11 cellular contexts compared by ENCODE assay signal in the genomic region with DNA sequence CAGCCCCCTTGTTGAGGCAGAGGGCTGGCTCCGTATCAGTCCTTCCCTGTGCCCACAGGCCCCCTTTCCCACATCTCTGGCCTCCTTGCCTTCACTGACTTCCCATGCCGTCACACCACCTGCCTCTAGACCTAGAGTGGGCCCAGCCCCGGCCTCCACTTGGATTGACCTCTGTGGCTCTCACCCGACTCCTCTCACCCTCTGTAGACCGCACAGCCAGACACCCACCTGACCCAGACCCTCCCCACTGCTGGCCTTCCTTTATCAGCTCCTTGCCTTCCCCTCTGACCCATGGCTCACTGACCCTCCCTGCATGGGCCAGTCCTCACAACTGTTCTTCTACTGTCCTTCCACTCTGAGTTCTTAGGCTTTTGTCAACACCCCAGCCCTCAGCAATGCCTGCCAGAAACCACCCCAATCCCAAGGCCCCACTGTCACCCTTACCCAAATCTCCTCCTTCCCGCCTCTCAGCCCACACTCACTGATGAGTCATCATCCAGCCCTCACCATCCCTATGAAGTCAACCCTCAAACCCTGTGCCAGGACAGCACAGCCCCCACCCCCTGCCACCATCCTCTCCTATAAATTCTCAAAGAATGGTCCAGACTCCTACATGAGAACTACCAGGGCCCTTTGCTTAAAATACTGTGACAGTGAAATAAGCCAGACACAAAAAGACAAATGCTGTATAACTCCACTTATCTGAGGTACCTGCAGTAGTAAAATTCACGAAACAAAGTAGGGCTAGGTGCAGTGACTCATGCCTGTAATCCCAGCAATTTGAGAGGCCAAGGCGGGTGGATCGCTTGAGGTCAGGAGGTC. TPM values are rescaled to one million over a fixed set of nuclear protein-coding genes. Genes with fewer than 3 reads are reported as not detected.
A peak's percentile ranks its signal among the peaks of the same experiment; 100 is the strongest.
DNase-seq lines count a peak whose midpoint lies in the region; ATAC-seq, FAIRE-seq and TF ChIP-seq lines count a peak whose summit lies in the region.
"Had no signal": no experiment of that assay in that cellular context is flagged by ENCODE, and none has a peak within 500 bp of the region (broad histone marks: within the 10 kb centered on the region; RNA-seq: fewer than 3 reads in every experiment).

No MANE protein-coding gene starts in this region.

- no peaks in the 10 kb centered on the region for H3K36me3 Mint-ChIP-seq in activated CD4-positive, alpha-beta memory T cell treated with anti-CD3 and anti-CD28 coated beads for 36 hours
- H3K36me3 Mint-ChIP-seq: immature natural killer cell had no signal

- no peaks in the 10 kb centered on the region for H3K27me3 Mint-ChIP-seq in activated CD4-positive, alpha-beta memory T cell treated with anti-CD3 and anti-CD28 coated beads for 36 hours
- H3K27me3 Mint-ChIP-seq: activated B cell treated with CpG ODN at 0.5 μM for 24 hours had no signal

- H3K27ac Mint-ChIP-seq in activated CD4-positive, alpha-beta memory T cell treated with anti-CD3 and anti-CD28 coated beads for 36 hours: no peak overlapping the region
- H3K27ac Mint-ChIP-seq: activated B cell treated with CpG ODN at 0.5 μM for 24 hours had no signal

- POLR2A ChIA-PET in activated CD4-positive, alpha-beta memory T cell treated with anti-CD3 and anti-CD28 coated beads for 36 hours (lab: Charles Lee): no interaction called here

- no peak overlapping the region for H3K4me3 ChIP-seq in heart right ventricle
- H3K4me3 ChIP-seq in right atrium auricular region: no peak overlapping the region

- CTCF ChIA-PET in activated CD4-positive, alpha-beta memory T cell treated with anti-CD3 and anti-CD28 coated beads for 36 hours (lab: Charles Lee): no interaction called here

- 72 to 76% methylated on average over 9 of the region's 9 CpGs for whole genome bisulfite sequencing in heart right ventricle, 2 donors

- no peak overlapping the region for H3K4me3 Mint-ChIP-seq in activated CD4-positive, alpha-beta memory T cell treated with anti-CD3 and anti-CD28 coated beads for 36 hours
- H3K4me3 Mint-ChIP-seq: activated B cell treated with CpG ODN at 0.5 μM for 24 hours, immature natural killer cell had no signal

- H3K9me3 ChIP-seq in heart right ventricle (no peaks in the 10 kb centered on the region), right atrium auricular region (no peaks in the 10 kb centered on the region)

- peak in 7 of 8 donors; percentile 22 to 71 (median 56) for ATAC-seq in heart right ventricle

- H3K4me1 ChIP-seq in heart right ventricle (peaks cover 0 to 9% (median 0%) of the 10 kb centered on the region in 9 donors), right atrium auricular region (no peaks in the 10 kb centered on the region)

- H3K4me1 Mint-ChIP-seq in activated CD4-positive, alpha-beta memory T cell treated with anti-CD3 and anti-CD28 coated beads for 36 hours (ENCODE audit: low read depth): peaks cover 5% of the 10 kb centered on the region
- H3K4me1 Mint-ChIP-seq: activated B cell treated with CpG ODN at 0.5 μM for 24 hours, immature natural killer cell had no signal

- H3K27ac ChIP-seq in heart right ventricle (no peak overlapping the region), right atrium auricular region (no peak overlapping the region)

- intact Hi-C loops in heart right ventricle (cut with DNase I): no loop called here
- intact Hi-C loops in activated CD4-positive, alpha-beta memory T cell treated with anti-CD3 and anti-CD28 coated beads for 36 hours (cut with micrococcal nuclease): no loop called here

- FAIRE-seq in urothelium cell line (lab: Jason Lieb, UNC) (no peak), frontal cortex (lab: Jason Lieb, UNC) (no peak)

- DNase-seq in heart right ventricle (no peak), right atrium auricular region (ENCODE audit: low spot score) (no peak), iPS-NIHi7 (ENCODE audit: extremely low spot score) (peak; percentile 48), urothelium cell line (ENCODE audit: low spot score) (peak; percentile 90), NCI-H82 (lab: John Stamatoyannopoulos, UW) (no peak), iPS-NIHi11 (ENCODE audit: low spot score) (no peak), frontal cortex (ENCODE audit: low spot score in 2 of 2) (no peak)
- DNase-seq in activated CD4-positive, alpha-beta memory T cell treated with anti-CD3 and anti-CD28 coated beads for 36 hours: peak; percentile 12
- DNase-seq: activated B cell treated with CpG ODN at 0.5 μM for 24 hours, immature natural killer cell, NCI-H510A treated with DMSO at 0.1 percent for 48 hours had no signal

- TF ChIP-seq CTCF in heart right ventricle (IDR thresholded peaks at IDR 0.05): no peak
- TF ChIP-seq CTCF in right atrium auricular region (IDR thresholded peaks at IDR 0.05): no peak

- H3K36me3 ChIP-seq in heart right ventricle (no peaks in the 10 kb centered on the region), right atrium auricular region (no peaks in the 10 kb centered on the region)

- no peaks in the 10 kb centered on the region for H3K9me3 Mint-ChIP-seq in activated CD4-positive, alpha-beta memory T cell treated with anti-CD3 and anti-CD28 coated beads for 36 hours
- H3K9me3 Mint-ChIP-seq: activated B cell treated with CpG ODN at 0.5 μM for 24 hours, immature natural killer cell had no signal

- H3K27me3 ChIP-seq in heart right ventricle (no peaks in the 10 kb centered on the region), right atrium auricular region (no peaks in the 10 kb centered on the region)

RNA-seq across cellular contexts. Expression of gene SCGB1A1, which starts 53.4 kb away (rescaled TPM):
- total RNA-seq in heart right ventricle (not detected), right atrium auricular region (not detected), frontal cortex (not detected)
- under 1 TPM in 1 of 2 donors, not detected in 1; 0.20 TPM for polyA plus RNA-seq in heart right ventricle
- not detected for total RNA-seq in activated CD4-positive, alpha-beta memory T cell treated with anti-CD3 and anti-CD28 coated beads for 36 hours
- total RNA-seq: activated B cell treated with CpG ODN at 0.5 μM for 24 hours had no signal
- polyA plus RNA-seq: immature natural killer cell had no signal

Comparison
In these comparisons a context has a peak if more than half of its experiments do, and no peak if none do; other contexts are left out.
1. DNase-seq: peak in activated CD4-positive, alpha-beta memory T cell treated with anti-CD3 and anti-CD28 coated beads for 36 hours (single experiment), iPS-NIHi7 (single experiment) and urothelium cell line (single experiment); none in heart right ventricle (0 of 2), right atrium auricular region (single experiment), NCI-H82 (single experiment), iPS-NIHi11 (single experiment) and frontal cortex (0 of 2).